1 cellular context compared by ENCODE assay signal in genomic region chr1:212402876-212403275, GRCh38.
TF ChIP-seq lines count a peak whose summit lies in the region.

No MANE protein-coding gene starts in this region.

TF ChIP-seq in K562, 482 proteins besides CTCF, POLR2A, EP300 and RAD21:
- TF ChIP-seq ZNF644 (tag; IDR thresholded peaks at IDR 0.05; ENCODE audit: low read depth) (no peak), FOXA1 (IDR thresholded peaks at IDR 0.05; ENCODE audit: borderline replicate concordance) (no peak), ZBTB8A (IDR thresholded peaks at IDR 0.05; ENCODE audit: partially characterized antibody) (no peak), GTF2F1 (IDR thresholded peaks at IDR 0.05; ENCODE audit: low read depth, low read length) (no peak), KAT8 (IDR thresholded peaks at IDR 0.05; ENCODE audit: low read depth) (no peak), ATF3 (IDR thresholded peaks at IDR 0.05) (peak; percentile 33; the same call in 1 of the 2 replicates), ATF3 (CRISPR knock-in tag; conservative IDR thresholded peaks at IDR 0.05) (no peak)
